ENCODE assay signal across 34 cellular contexts in the genomic region with DNA sequence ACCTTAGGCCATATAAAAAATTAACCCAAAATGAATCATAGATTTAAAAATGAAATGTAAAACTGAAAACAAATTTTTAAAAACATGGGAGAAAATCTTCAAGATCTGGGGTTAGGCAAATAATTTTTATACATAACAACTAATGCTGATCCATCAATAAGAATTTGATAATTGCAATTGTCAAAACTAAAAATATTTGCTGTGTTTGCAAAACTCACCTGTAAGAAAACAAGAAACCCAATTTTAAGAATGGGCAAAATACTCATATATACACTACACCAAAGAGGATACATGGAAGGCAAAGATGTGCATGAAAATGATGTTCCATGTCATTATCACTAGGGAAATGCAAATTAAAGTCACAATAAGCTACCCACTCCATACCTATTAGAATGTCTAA.
"Had no signal": no experiment of that assay in that cellular context is flagged by ENCODE, and none has a peak within 500 bp of the region (broad histone marks: within the 10 kb centered on the region; RNA-seq: fewer than 3 reads in every experiment).

No MANE protein-coding gene starts in this region.

- H3K36me3 ChIP-seq: adrenal gland, ascending aorta, brain microvascular endothelial cell, breast epithelium, cardiac muscle cell had no signal

- H3K27ac ChIP-seq: adrenal gland, ascending aorta, body of pancreas, brain microvascular endothelial cell, breast epithelium, cardiac muscle cell had no signal

- DNase-seq: activated effector memory CD4-positive, alpha-beta T cell treated with anti-CD3 and anti-CD28 coated beads, Interleukin-2, amount 50 U/mL, for 16 hours; activated effector memory CD4-positive, alpha-beta T cell treated with Interleukin-2 at 50 U/mL for 16 hours; activated gamma-delta T cell; activated gamma-delta T cell treated with Interleukin-2 at 50 U/mL for 16 hours; activated naive CD4-positive, alpha-beta T cell; activated naive CD4-positive, alpha-beta T cell treated with anti-CD3 and anti-CD28 coated beads for 36 hours; activated naive CD4-positive, alpha-beta T cell treated with anti-CD3 and anti-CD28 coated beads, Interleukin-2, amount 10 ng/mL, durations not matched to agents 7 days and 5 days; activated naive CD4-positive, alpha-beta T cell treated with anti-CD3 and anti-CD28 coated beads, Interleukin-2, amount 50 U/mL, for 16 hours; activated naive CD4-positive, alpha-beta T cell treated with Interleukin-2 at 50 U/mL for 16 hours; activated naive CD8-positive, alpha-beta T cell treated with anti-CD3 and anti-CD28 coated beads for 36 hours; activated naive CD8-positive, alpha-beta T cell treated with anti-CD3 and anti-CD28 coated beads, Interleukin-2, amount 10 ng/mL, durations not matched to agents 7 days and 5 days; activated naive CD8-positive, alpha-beta T cell treated with anti-CD3 and anti-CD28 coated beads, Interleukin-2, amount 50 U/mL, for 24 hours; activated T-cell treated with anti-CD3 and anti-CD28 coated beads, Interleukin-2, amount 50 U/mL, for 1 hour; activated T-cell treated with anti-CD3 and anti-CD28 coated beads, Interleukin-2, amount 50 U/mL, for 24 hours; activated T-cell treated with anti-CD3 and anti-CD28 coated beads, Interleukin-2, amount 50 U/mL, for 4 hours; activated T-cell treated with anti-CD3 and anti-CD28 coated beads, Interleukin-2, amount 50 U/mL, for 48 hours; activated T-cell treated with anti-CD3 and anti-CD28 coated beads, Interleukin-2, amount 50 U/mL, for 72 hours; adrenal gland; amniotic stem cell; amygdala; anterior cingulate cortex; aorta; body of pancreas; brain microvascular endothelial cell; caudate nucleus; central memory CD4-positive, alpha-beta T cell; cerebellar nuclear complex had no signal

- FAIRE-seq: astrocyte, bronchial epithelial cell had no signal

- H3K4me3 ChIP-seq: adrenal gland, ascending aorta, body of pancreas, breast epithelium, cardiac muscle cell had no signal

- H3K4me1 ChIP-seq: adrenal gland, body of pancreas, breast epithelium had no signal

- ATAC-seq: activated naive CD4-positive, alpha-beta T cell treated with anti-CD3 and anti-CD28 coated beads, Interleukin-2, amount 50 U/mL, for 72 hours; activated naive CD8-positive, alpha-beta T cell treated with anti-CD3 and anti-CD28 coated beads, Interleukin-2, amount 50 U/mL, for 24 hours; activated T-cell treated with anti-CD3 and anti-CD28 coated beads, Interleukin-2, amount 50 U/mL, for 4 hours; activated T-cell treated with anti-CD3 and anti-CD28 coated beads, Interleukin-2, amount 50 U/mL, for 72 hours; activated T-helper 17 cell treated with anti-CD3 and anti-CD28 coated beads, Interleukin-2, amount 50 U/mL, for 72 hours; body of pancreas had no signal

- H3K27me3 ChIP-seq: adrenal gland, ascending aorta, body of pancreas, brain microvascular endothelial cell, breast epithelium, cardiac muscle cell had no signal

- H3K9me3 ChIP-seq: adrenal gland, body of pancreas, breast epithelium had no signal
